In the genomic region with DNA sequence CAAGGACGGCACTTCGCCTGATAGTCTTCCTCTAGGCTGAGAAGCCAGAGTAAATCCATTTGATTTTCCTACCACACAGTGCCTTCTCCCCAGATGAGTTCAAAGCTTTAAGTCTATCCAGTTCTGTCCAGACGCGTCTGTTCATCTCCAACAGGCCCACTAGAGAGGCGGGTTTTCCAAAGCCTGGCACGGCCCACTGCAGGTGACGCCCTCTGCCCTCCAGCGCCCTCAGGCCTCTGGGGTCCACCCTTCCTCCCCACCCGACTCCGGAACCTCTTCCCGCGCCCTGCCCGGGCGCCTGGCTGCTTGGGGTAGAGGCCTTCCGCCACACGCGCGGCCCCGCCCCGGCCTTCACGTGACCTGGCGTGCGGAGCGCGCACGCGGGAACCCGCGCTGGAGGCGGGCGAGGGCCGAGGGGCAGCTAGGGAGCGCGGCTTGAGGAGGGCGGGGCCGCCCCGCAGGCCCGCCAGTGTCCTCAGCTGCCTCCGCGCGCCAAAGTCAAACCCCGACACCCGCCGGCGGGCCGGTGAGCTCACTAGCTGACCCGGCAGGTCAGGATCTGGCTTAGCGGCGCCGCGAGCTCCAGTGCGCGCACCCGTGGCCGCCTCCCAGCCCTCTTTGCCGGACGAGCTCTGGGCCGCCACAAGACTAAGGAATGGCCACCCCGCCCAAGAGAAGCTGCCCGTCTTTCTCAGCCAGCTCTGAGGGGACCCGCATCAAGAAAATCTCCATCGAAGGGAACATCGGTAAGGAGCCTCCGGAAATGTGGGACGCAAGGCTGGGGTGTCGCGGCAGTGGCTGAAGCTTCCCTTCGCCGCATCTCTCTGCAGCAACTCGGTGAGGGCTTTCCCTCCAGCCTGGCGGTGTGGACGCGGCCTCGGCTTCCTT, we compare ENCODE assay signal across 8 cellular contexts. TPM values are rescaled to one million over a fixed set of nuclear protein-coding genes. Genes with fewer than 3 reads are reported as not detected.
DNase-seq lines count a peak whose midpoint lies in the region; ATAC-seq, FAIRE-seq and TF ChIP-seq lines count a peak whose summit lies in the region.

TSS of gene DCK (plus strand) at position 469 of the 888 bp plus-strand sequence. CDS start at position 656, 187 bp downstream.

- peak; percentile 87 for ATAC-seq in GM21381 (IDR thresholded peaks at IDR 0.05; ENCODE audit: unreplicated experiment)

- H3K9me3 Mint-ChIP-seq in endothelial cell (ENCODE audit: unreplicated experiment) = no peaks in the 10 kb centered on the region
- no peaks in the 10 kb centered on the region for H3K9me3 Mint-ChIP-seq in mesothelial cell of epicardium

- H3K4me3 ChIP-seq in NT2/D1 (ENCODE audit: insufficient read length, low read depth) = peak within 1 kb of the TSS; percentile 95

- peak; percentile 66 for FAIRE-seq in HTR-8/SVneo (lab: Jason Lieb, UNC)

- peaks cover 5% of the 10 kb centered on the region; the same call in 1 of the 2 replicates for H3K9me3 ChIP-seq in NT2/D1 (ENCODE audit: insufficient read depth, low read length)

- H3K4me1 Mint-ChIP-seq in endothelial cell (ENCODE audit: unreplicated experiment) (peaks cover 39% of the 10 kb centered on the region), mesothelial cell of epicardium (peaks cover 39% of the 10 kb centered on the region)

- H3K27ac Mint-ChIP-seq in endothelial cell (ENCODE audit: unreplicated experiment) (peak within 1 kb of the TSS; percentile 88), mesothelial cell of epicardium (peak within 1 kb of the TSS; percentile 94)

- DNase-seq in Caki2 (ENCODE audit: low read depth) (peak; percentile 94), HTR-8/SVneo (ENCODE audit: insufficient read length, low spot score) (peak; percentile 73), NT2/D1 (ENCODE audit: low read depth, low spot score) (peak; percentile 74), endothelial cell (ENCODE audit: low spot score) (peak; percentile 91), mesothelial cell of epicardium (ENCODE audit: low spot score in 2 of 2, unreplicated experiment in 2 of 2) (peak; percentile 68 to 83)
- DNase-seq in activated CD8-positive, alpha-beta memory T cell treated with anti-CD3 and anti-CD28 coated beads, Interleukin-2, amount 50 U/mL, for 24 hours (ENCODE audit: extremely low read depth) = peak; percentile 64
- peak; percentile 63 to 74 for DNase-seq in stimulated activated CD8-positive, alpha-beta memory T cell treated with anti-CD3 and anti-CD28 coated beads, Interleukin-15, amount 100 ng/mL, for 4 hours (ENCODE audit: low read depth in 2 of 2)

- TF ChIP-seq CTCF in endothelial cell (IDR thresholded peaks at IDR 0.05; ENCODE audit: unreplicated experiment) (no peak), mesothelial cell of epicardium (IDR thresholded peaks at IDR 0.05; ENCODE audit: unreplicated experiment) (no peak)

- peak within 1 kb of the TSS; percentile 94 for H3K9ac ChIP-seq in NT2/D1 (ENCODE audit: insufficient read length, low read depth)

- H3K27me3 Mint-ChIP-seq in endothelial cell (ENCODE audit: unreplicated experiment) (peaks cover 12% of the 10 kb centered on the region), mesothelial cell of epicardium (ENCODE audit: low read depth) (no peaks in the 10 kb centered on the region)

- peaks cover 1% of the 10 kb centered on the region for H3K36me3 Mint-ChIP-seq in endothelial cell (ENCODE audit: low read depth, unreplicated experiment)
- peaks cover 3% of the 10 kb centered on the region for H3K36me3 Mint-ChIP-seq in mesothelial cell of epicardium

- H3K27me3 ChIP-seq in NT2/D1 (ENCODE audit: insufficient read depth, insufficient read length) = no peaks in the 10 kb centered on the region

- peaks cover 5% of the 10 kb centered on the region for H3K36me3 ChIP-seq in NT2/D1 (ENCODE audit: insufficient read depth, insufficient read length, low read length)

- in situ Hi-C loops in Caki2 (cut with HindIII; ENCODE audit: low pct_unique_long_range_greater_than_20kb, low sequenced_read_pairs) = no loop called here

- peak within 1 kb of the TSS; percentile 98 for H3K4me3 Mint-ChIP-seq in endothelial cell (ENCODE audit: unreplicated experiment)
- H3K4me3 Mint-ChIP-seq in mesothelial cell of epicardium = peak within 1 kb of the TSS; percentile 85

- H3K4me1 ChIP-seq in NT2/D1 (ENCODE audit: insufficient read depth, insufficient read length) = no peaks in the 10 kb centered on the region

RNA-seq across cellular contexts. Expression of gene DCK, which starts in this region (rescaled TPM):
- 19.1 and 25.8 TPM in 2 replicates for total RNA-seq in Caki2 (2014; rRNA removed; shearing (Covaris generic); ENCODE audit: low replicate concordance)
- total RNA-seq in endothelial cell (ENCODE audit: unreplicated experiment) = 17.5 TPM
- total RNA-seq in mesothelial cell of epicardium = 12.7 to 14.1 TPM (median 13.9 TPM) in 3 replicates

Comparison
In these comparisons a context has a peak if more than half of its experiments do, and no peak if none do; other contexts are left out.
1. Peak in every context shown above with its lines: DNase-seq, ATAC-seq and H3K4me3 ChIP-seq.